4 cellular contexts compared by ENCODE assay signal in the genomic region with DNA sequence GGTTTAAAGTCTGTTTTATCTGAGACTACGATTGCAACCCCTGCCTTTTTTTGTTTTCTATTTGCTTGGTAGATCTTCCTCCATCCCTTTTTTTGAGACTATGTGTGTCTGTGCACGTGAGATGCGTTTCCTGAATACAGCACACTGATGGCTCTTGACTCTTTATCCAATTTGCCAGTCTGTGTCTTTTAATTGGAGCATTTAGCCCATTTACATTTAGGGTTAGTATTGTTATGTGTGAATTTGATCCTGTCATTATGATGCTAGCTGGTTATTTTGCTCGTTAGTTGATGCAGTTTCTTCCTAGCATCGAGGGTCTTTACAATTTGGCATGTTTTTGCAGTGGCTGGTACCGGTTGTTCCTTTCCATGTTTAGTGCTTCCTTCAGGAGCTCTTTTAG. TPM values are rescaled to one million over a fixed set of nuclear protein-coding genes. Genes with fewer than 3 reads are reported as not detected.
"Had no signal": no experiment of that assay in that cellular context is flagged by ENCODE, and none has a peak within 500 bp of the region (broad histone marks: within the 10 kb centered on the region; RNA-seq: fewer than 3 reads in every experiment).

No MANE protein-coding gene starts in this region.

RNA-seq across cellular contexts. Expression of gene SLAMF6, which starts 44.0 kb away (rescaled TPM):
- total RNA-seq: HepG2, HT-29, HT1080, IMR-90 had no signal
- polyA plus RNA-seq: HepG2, IMR-90 had no signal
